In the genomic region with DNA sequence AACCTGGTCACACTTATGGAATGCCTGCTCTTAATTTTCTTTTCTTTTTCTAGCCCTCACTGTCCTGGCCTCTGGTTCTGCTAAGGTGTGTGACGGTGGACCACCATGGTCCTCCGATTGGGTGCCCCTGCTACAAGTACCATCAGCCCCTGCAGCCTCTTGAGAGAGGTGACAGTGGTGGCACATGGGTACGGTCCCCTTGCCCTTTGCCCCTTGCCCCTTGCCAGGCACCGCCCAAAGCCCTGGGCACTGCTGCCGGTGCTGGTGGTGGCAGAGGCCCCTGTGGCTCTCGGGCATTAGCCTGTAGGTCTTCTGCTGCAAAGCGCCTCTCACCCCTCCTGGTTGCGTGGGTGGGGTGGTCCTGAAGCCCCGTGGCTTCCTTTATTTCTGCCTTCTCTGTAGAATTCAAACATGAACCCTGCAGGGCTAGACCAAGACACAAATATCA, we compare ENCODE assay signal across 2 cellular contexts.
TF ChIP-seq lines count a peak whose summit lies in the region.

No MANE protein-coding gene starts in this region.

TF ChIP-seq in HepG2, 621 proteins besides CTCF, POLR2A, EP300 and RAD21:
- TF ChIP-seq, protein P1, sequence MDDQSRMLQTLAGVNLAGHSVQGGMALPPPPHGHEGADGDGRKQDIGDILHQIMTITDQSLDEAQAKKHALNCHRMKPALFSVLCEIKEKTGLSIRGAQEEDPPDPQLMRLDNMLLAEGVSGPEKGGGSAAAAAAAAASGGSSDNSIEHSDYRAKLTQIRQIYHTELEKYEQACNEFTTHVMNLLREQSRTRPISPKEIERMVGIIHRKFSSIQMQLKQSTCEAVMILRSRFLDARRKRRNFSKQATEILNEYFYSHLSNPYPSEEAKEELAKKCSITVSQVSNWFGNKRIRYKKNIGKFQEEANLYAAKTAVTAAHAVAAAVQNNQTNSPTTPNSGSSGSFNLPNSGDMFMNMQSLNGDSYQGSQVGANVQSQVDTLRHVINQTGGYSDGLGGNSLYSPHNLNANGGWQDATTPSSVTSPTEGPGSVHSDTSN (CRISPR knock-in tag; IDR thresholded peaks at IDR 0.05; ENCODE audit: borderline replicate concordance): no peak
- TF ChIP-seq HNRNPL (IDR thresholded peaks at IDR 0.05; ENCODE audit: low read depth, low read length): peak; percentile 80; the same call in 1 of the 2 replicates
TF ChIP-seq in HepG2: peak in this region for 1.

TF ChIP-seq in H1, 55 proteins besides CTCF, POLR2A, EP300 and RAD21:
- no peak for TF ChIP-seq TAF7 (optimal IDR thresholded peaks at IDR 0.05; ENCODE audit: borderline replicate concordance, low read depth, low read length)
- TF ChIP-seq POU5F1 (IDR thresholded peaks at IDR 0.05; ENCODE audit: low read depth, low read length): no peak
- no peak for TF ChIP-seq TAF1 (IDR thresholded peaks at IDR 0.05; ENCODE audit: low read depth, low read length)
- TF ChIP-seq BACH1 (IDR thresholded peaks at IDR 0.05; ENCODE audit: low read length): no peak
- TF ChIP-seq GABPA (IDR thresholded peaks at IDR 0.05; ENCODE audit: borderline replicate concordance, insufficient read depth, low read length): no peak
